In genomic region chr20:3777381-3777725, GRCh38 we compare ENCODE assay signal across 8 cellular contexts. TPM values are rescaled to one million over a fixed set of nuclear protein-coding genes. Genes with fewer than 3 reads are reported as not detected.
A peak's percentile ranks its signal among the peaks of the same experiment; 100 is the strongest.
DNase-seq lines count a peak whose midpoint lies in the region; FAIRE-seq and TF ChIP-seq lines count a peak whose summit lies in the region.

No MANE protein-coding gene starts in this region.

- H3K36me3 ChIP-seq in breast epithelium = no peaks in the 10 kb centered on the region
- H3K36me3 ChIP-seq in muscle layer of colon (ENCODE audit: insufficient read depth, low read length) = no peaks in the 10 kb centered on the region
- H3K36me3 ChIP-seq in uterus = no peaks in the 10 kb centered on the region

- H3K4me1 ChIP-seq in breast epithelium (peaks cover 4 to 8% of the 10 kb centered on the region in 2 donors), muscle layer of colon (ENCODE audit: insufficient read depth, low read length) (peaks cover 24% of the 10 kb centered on the region), uterus (peaks cover 0 to 14% of the 10 kb centered on the region in 2 donors)

- BruUV-seq in MCF 10A (replicated peaks; lab: Mats Ljungman, UMichigan) = no TSS peak

- no peak for TF ChIP-seq POLR2A in breast epithelium (IDR thresholded peaks at IDR 0.05)
- TF ChIP-seq POLR2A in uterus (IDR thresholded peaks at IDR 0.05) = no peak
- no peak for TF ChIP-seq POLR2A in GM12892 (IDR thresholded peaks at IDR 0.05; ENCODE audit: low read depth, low read length)

- TF ChIP-seq CTCF in breast epithelium (IDR thresholded peaks at IDR 0.05) (no peak), MCF 10A (IDR thresholded peaks at IDR 0.05; ENCODE audit: unreplicated experiment) (no peak), uterus (IDR thresholded peaks at IDR 0.05) (no peak)

- no peaks in the 10 kb centered on the region for H3K9me3 Mint-ChIP-seq in MCF 10A (ENCODE audit: unreplicated experiment)
- H3K9me3 Mint-ChIP-seq in dendritic cell treated with granulocyte-macrophage colony-stimulating factor and Interleukin-4, amounts not matched to agents 40 ng/mL and 50 ng/mL, for 4 days = no peaks in the 10 kb centered on the region

- CTCF ChIA-PET in MCF 10A (lab: Yijun Ruan, JAX) = interaction anchor here (0.6 kb wide), 1 partner anchor 110 kb away, joined by 3 read pairs; no protein-coding TSS in a partner anchor

- H3K27me3 ChIP-seq in breast epithelium = no peaks in the 10 kb centered on the region
- H3K27me3 ChIP-seq in muscle layer of colon (ENCODE audit: control insufficient read depth in 1 of 2, insufficient read depth in 2 of 2, low read length in 2 of 2) = no peaks in the 10 kb centered on the region
- H3K27me3 ChIP-seq in uterus = no peaks in the 10 kb centered on the region

- no peak overlapping the region for H3K4me3 Mint-ChIP-seq in MCF 10A (ENCODE audit: unreplicated experiment)
- H3K4me3 Mint-ChIP-seq in dendritic cell treated with granulocyte-macrophage colony-stimulating factor and Interleukin-4, amounts not matched to agents 40 ng/mL and 50 ng/mL, for 4 days = peak overlapping the region; percentile 91

- DNase-seq in breast epithelium (ENCODE audit: low spot score in 2 of 2) (no peak), MCF 10A (ENCODE audit: unreplicated experiment) (no peak), uterus (no peak), dedifferentiated amniotic fluid mesenchymal stem cell (ENCODE audit: extremely low spot score) (no peak), ecto neural progenitor cell (ENCODE audit: low spot score) (no peak), GM12892 (ENCODE audit: insufficient read length) (no peak)

- no peak for FAIRE-seq in GM12892 (lab: Jason Lieb, UNC)

- H3K27ac ChIP-seq in breast epithelium (peak overlapping the region; percentile 36 to 45), muscle layer of colon (ENCODE audit: low read depth, low read length) (no peak overlapping the region), uterus (peak overlapping the region; percentile 34 to 50)

- H3K36me3 Mint-ChIP-seq in MCF 10A (ENCODE audit: insufficient read depth, unreplicated experiment) = no peaks in the 10 kb centered on the region
- no peaks in the 10 kb centered on the region for H3K36me3 Mint-ChIP-seq in dendritic cell treated with granulocyte-macrophage colony-stimulating factor and Interleukin-4, amounts not matched to agents 40 ng/mL and 50 ng/mL, for 4 days (ENCODE audit: low read depth)

- intact Hi-C loops in breast epithelium (cut with DNase I; ENCODE audit: low total_unique reads) (no loop called here), MCF 10A (cut with micrococcal nuclease) (no loop called here), uterus (cut with DNase I; ENCODE audit: low total_unique reads) (no loop called here)
- intact Hi-C loops in dendritic cell treated with granulocyte-macrophage colony-stimulating factor and Interleukin-4, amounts not matched to agents 40 ng/mL and 50 ng/mL, for 4 days (cut with micrococcal nuclease) = no loop called here

- H3K4me1 Mint-ChIP-seq in MCF 10A (ENCODE audit: insufficient read depth, unreplicated experiment) = peaks cover 15% of the 10 kb centered on the region
- peaks cover 52% of the 10 kb centered on the region for H3K4me1 Mint-ChIP-seq in dendritic cell treated with granulocyte-macrophage colony-stimulating factor and Interleukin-4, amounts not matched to agents 40 ng/mL and 50 ng/mL, for 4 days (ENCODE audit: low read depth)

- H3K9me3 ChIP-seq in breast epithelium (no peaks in the 10 kb centered on the region), muscle layer of colon (ENCODE audit: low read length) (no peaks in the 10 kb centered on the region), uterus (no peaks in the 10 kb centered on the region)

- no peak overlapping the region for H3K9ac ChIP-seq in muscle layer of colon (ENCODE audit: low read length)

- POLR2A ChIA-PET in MCF 10A (lab: Yijun Ruan, JAX) = interaction anchor here (2.0 kb wide), 1 partner anchor 9 kb away, joined by 9 read pairs; the partner anchor contains the start of gene ADISSP

- H3K4me3 ChIP-seq in breast epithelium = peak overlapping the region; percentile 42 to 75 (median 59)
- H3K4me3 ChIP-seq in muscle layer of colon (ENCODE audit: low read depth in 1 of 2, low read length in 2 of 2) = peak overlapping the region; percentile 67 to 73
- peak overlapping the region; percentile 41 to 46 for H3K4me3 ChIP-seq in uterus

- no peak overlapping the region for H3K27ac Mint-ChIP-seq in MCF 10A (ENCODE audit: low read depth, unreplicated experiment)
- peak overlapping the region; percentile 84 for H3K27ac Mint-ChIP-seq in dendritic cell treated with granulocyte-macrophage colony-stimulating factor and Interleukin-4, amounts not matched to agents 40 ng/mL and 50 ng/mL, for 4 days

- no peaks in the 10 kb centered on the region for H3K27me3 Mint-ChIP-seq in MCF 10A (ENCODE audit: insufficient read depth, unreplicated experiment)
- H3K27me3 Mint-ChIP-seq in dendritic cell treated with granulocyte-macrophage colony-stimulating factor and Interleukin-4, amounts not matched to agents 40 ng/mL and 50 ng/mL, for 4 days = peaks cover 22% of the 10 kb centered on the region

RNA-seq across cellular contexts. Expression of gene SPEF1, which starts 3.9 kb away (rescaled TPM):
- total RNA-seq in breast epithelium (under 1 TPM in 2 of 3 donors, not detected in 1; 0.33 to 0.88 TPM), MCF 10A (2022) (0.32 TPM in 1 of 2 replicates, not detected in the other), uterus (1 to 10 TPM in 1 of 4 donors, under 1 TPM in 2, not detected in 1; 0.26 to 1.3 (median 0.37) TPM)
- polyA plus RNA-seq in GM12892 (2012; ENCODE audit: missing spikeins) = not detected

RNA-seq across cellular contexts. Expression of gene CENPB, which starts 9.2 kb away (rescaled TPM):
- total RNA-seq in breast epithelium (10 to 100 TPM; 55.5 to 69.8 (median 68.2) TPM), MCF 10A (2022) (51.5 and 54.8 TPM in 2 replicates), uterus (100 to 1,000 TPM in 2 of 4 donors, 10 to 100 TPM in 2; 18.2 to 127 (median 85.2) TPM)
- polyA plus RNA-seq in GM12892 (2012; ENCODE audit: missing spikeins) = 10.4 TPM

RNA-seq across cellular contexts. Expression of gene ADISSP, which starts 9.8 kb away (rescaled TPM):
- total RNA-seq in breast epithelium (10 to 100 TPM; 12.3 to 29.3 (median 15.7) TPM), MCF 10A (2022) (37.8 and 58.8 TPM in 2 replicates), uterus (10 to 100 TPM in 3 of 4 donors, 1 to 10 TPM in 1; 4.1 to 45.9 (median 34.8) TPM)
- 18.2 TPM for polyA plus RNA-seq in GM12892 (2012; ENCODE audit: missing spikeins)

RNA-seq across cellular contexts. Expression of gene CDC25B, which starts 18.8 kb away (rescaled TPM):
- 10 to 100 TPM; 18.1 to 25.0 (median 22.0) TPM for total RNA-seq in breast epithelium
- total RNA-seq in MCF 10A (2022) = 134 and 137 TPM in 2 replicates
- 10 to 100 TPM; 13.2 to 72.8 (median 25.5) TPM for total RNA-seq in uterus
- polyA plus RNA-seq in GM12892 (2012; ENCODE audit: missing spikeins) = 13.1 TPM

RNA-seq across cellular contexts. Expression of gene AP5S1, which starts 43.0 kb away (rescaled TPM):
- total RNA-seq in breast epithelium (10 to 100 TPM; 11.1 to 13.8 (median 11.8) TPM), MCF 10A (2022) (15.8 and 19.2 TPM in 2 replicates), uterus (10 to 100 TPM in 2 of 4 donors, 1 to 10 TPM in 1, under 1 TPM in 1; under 0.01 to 18.6 (median 9.5) TPM)
- 3.2 TPM for polyA plus RNA-seq in GM12892 (2012; ENCODE audit: missing spikeins)
